ENCODE assay signal across 8 cellular contexts in the genomic region with DNA sequence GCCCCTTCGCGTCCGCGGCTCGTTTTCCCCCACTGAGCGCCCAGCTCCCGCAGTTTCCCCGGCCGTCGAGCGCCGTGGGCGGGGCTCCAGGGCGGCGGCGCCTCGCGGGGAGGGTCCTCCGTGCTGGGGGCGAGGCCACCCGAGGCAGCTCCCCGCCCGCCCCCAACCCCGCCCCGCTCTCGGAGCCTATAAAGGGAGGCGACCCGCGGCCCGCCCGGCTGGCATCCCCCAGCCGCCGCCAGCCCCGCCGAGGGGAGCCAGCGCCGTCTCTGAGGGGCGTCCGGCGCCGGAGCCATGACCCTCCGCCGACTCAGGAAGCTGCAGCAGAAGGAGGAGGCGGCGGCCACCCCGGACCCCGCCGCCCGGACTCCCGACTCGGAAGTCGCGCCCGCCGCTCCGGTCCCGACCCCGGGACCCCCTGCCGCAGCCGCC. TPM values are rescaled to one million over a fixed set of nuclear protein-coding genes. Genes with fewer than 3 reads are reported as not detected.
DNase-seq lines count a peak whose midpoint lies in the region; ATAC-seq and TF ChIP-seq lines count a peak whose summit lies in the region.

A gene (plus strand): TSS at position 221 of the 432 bp plus-strand sequence. CDS start 74 bp downstream, at position 295.

- H3K27me3 Mint-ChIP-seq in brain: peaks cover 8% of the 10 kb centered on the region

- peaks cover 1% of the 10 kb centered on the region for H3K36me3 Mint-ChIP-seq in brain

- H3K4me3 Mint-ChIP-seq in brain: peak within 1 kb of the TSS; percentile 79 to 92 (median 84)

- DNase-seq in NK-92 (lab: John Stamatoyannopoulos, UW; ENCODE audit: unreplicated experiment) (peak; percentile 44), UCSD-AML1 (lab: John Stamatoyannopoulos, UW; ENCODE audit: unreplicated experiment) (peak; percentile 77), islet precursor cell (peak; percentile 89), SW 1271 (lab: John Stamatoyannopoulos, UW) (no peak)
- DNase-seq in NK-92 treated with Interleukin-12 subunit alpha and Interleukin-12 subunit beta, amount 100 ng/mL, for 24 hours (lab: John Stamatoyannopoulos, UW): no peak
- DNase-seq in stimulated activated CD4-positive, alpha-beta T cell treated with anti-CD3 and anti-CD28 coated beads, Interleukin-15, amount 100 ng/mL, for 24 hours: peak; percentile 83

- H3K4me1 Mint-ChIP-seq in brain: peaks cover 83% of the 10 kb centered on the region

- TF ChIP-seq CTCF in brain (conservative IDR thresholded peaks at IDR 0.05): no peak

- peaks cover 0 to 3% (median 0%) of the 10 kb centered on the region in 5 experiments for H3K9me3 Mint-ChIP-seq in brain

- no peak for ATAC-seq in GM21528 (IDR thresholded peaks at IDR 0.05; ENCODE audit: low FRiP score, unreplicated experiment)

- H3K27ac Mint-ChIP-seq in brain: peak within 1 kb of the TSS in 4 of 5 experiments; percentile 7 to 97 (median 64)

RNA-seq across cellular contexts. Expression of the gene that starts here (rescaled TPM):
- polyA plus RNA-seq in brain (ENCODE audit: insufficient read depth, low read depth, low replicate concordance): 41.5 TPM

Comparison
In these comparisons a context has a peak if more than half of its experiments do, and no peak if none do; other contexts are left out.
1. DNase-seq: peak in NK-92 (single experiment), UCSD-AML1 (single experiment), islet precursor cell (single experiment) and stimulated activated CD4-positive, alpha-beta T cell treated with anti-CD3 and anti-CD28 coated beads, Interleukin-15, amount 100 ng/mL, for 24 hours (single experiment); none in NK-92 treated with Interleukin-12 subunit alpha and Interleukin-12 subunit beta, amount 100 ng/mL, for 24 hours (single experiment) and SW 1271 (0 of 2).